In the genomic region with DNA sequence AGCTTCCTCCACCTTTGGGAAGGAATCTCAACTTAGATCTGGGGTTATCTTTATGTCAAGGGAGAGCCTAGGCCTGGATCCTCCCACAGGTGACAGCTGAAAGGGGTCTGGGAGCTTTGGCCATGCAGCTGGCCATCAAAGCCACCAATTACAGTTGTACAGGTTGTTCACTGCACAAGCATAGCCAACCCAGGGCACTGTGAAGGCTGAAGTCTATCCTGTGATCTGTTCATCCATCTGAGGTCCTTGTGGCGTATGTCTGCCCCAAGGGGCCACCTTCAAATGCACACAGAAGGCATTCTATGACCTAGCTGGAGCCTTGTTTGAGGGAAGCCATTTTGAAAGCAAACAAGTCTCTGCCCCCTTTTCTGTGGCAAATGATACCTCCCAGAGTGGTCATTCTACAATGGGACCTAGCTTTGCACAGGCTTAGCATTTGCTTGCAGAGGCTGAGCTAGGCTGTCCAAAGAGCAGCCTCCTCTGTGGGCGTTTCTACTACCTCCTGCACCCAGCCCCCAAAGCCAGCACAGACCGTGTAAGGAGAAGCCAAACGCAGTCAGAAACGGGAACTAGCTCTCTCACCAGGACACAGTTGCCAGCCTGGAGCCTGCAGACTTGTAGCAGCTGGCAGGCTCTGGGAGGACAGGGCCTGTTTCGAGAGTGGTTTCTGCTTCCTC, we compare ENCODE assay signal across 10 cellular contexts.
DNase-seq lines count a peak whose midpoint lies in the region; ATAC-seq and TF ChIP-seq lines count a peak whose summit lies in the region.
"Had no signal": no experiment of that assay in that cellular context is flagged by ENCODE, and none has a peak within 500 bp of the region (broad histone marks: within the 10 kb centered on the region; RNA-seq: fewer than 3 reads in every experiment).

No MANE protein-coding gene starts in this region.

- peaks cover 23% of the 10 kb centered on the region for H3K4me1 ChIP-seq in lower lobe of right lung

- peak; percentile 16 to 75 for DNase-seq in NCI-H524 (lab: John Stamatoyannopoulos, UW)
- no peak for DNase-seq in NCI-H524 treated with DMSO at 0.1 percent for 48 hours (lab: John Stamatoyannopoulos, UW)
- DNase-seq in anterior cingulate cortex (lab: John Stamatoyannopoulos, UW): peak in 41 of 58 donors; percentile 5 to 73 (median 34)
- peak; percentile 77 for DNase-seq in lower lobe of right lung
- DNase-seq in effector CD4-positive, alpha-beta T cell: no peak
- DNase-seq in GM13977 (ENCODE audit: low spot score): no peak
- no peak for DNase-seq in HEK293T (ENCODE audit: extremely low spot score)
- DNase-seq: 8988T, PC-3 had no signal

- POLR2A ChIA-PET in HEK293T (lab: Yijun Ruan, JAX): interaction anchor here (1.2 kb wide), 1 partner anchor 12 kb away, joined by 3 read pairs; no protein-coding TSS in a partner anchor

- H3K4me3 ChIP-seq in lower lobe of right lung: no peak overlapping the region

- intact Hi-C loops in lower lobe of right lung (cut with DNase I): no loop called here

- H3K27me3 ChIP-seq in lower lobe of right lung (ENCODE audit: low read depth): no peaks in the 10 kb centered on the region

- no peak for TF ChIP-seq CTCF in lower lobe of right lung (IDR thresholded peaks at IDR 0.05)
- TF ChIP-seq CTCF in GM13977 (IDR thresholded peaks at IDR 0.05; ENCODE audit: extremely low read depth, insufficient read depth, missing control alignments): no peak

- H3K36me3 ChIP-seq in lower lobe of right lung: no peaks in the 10 kb centered on the region

- ATAC-seq in lower lobe of right lung: peak; percentile 65 to 80
- ATAC-seq in GM18498 (IDR thresholded peaks at IDR 0.05; ENCODE audit: unreplicated experiment): no peak
- ATAC-seq: PC-3 had no signal

- H3K9me3 ChIP-seq in lower lobe of right lung: no peaks in the 10 kb centered on the region

- CTCF ChIA-PET in HEK293T (lab: Yijun Ruan, JAX): interaction anchor here (0.6 to 0.7 kb wide), 2 partner anchors 38 to 373 kb away, joined by 3 read pairs; no protein-coding TSS in a partner anchor

- H3K27ac ChIP-seq in lower lobe of right lung: peak overlapping the region; percentile 53

- in situ Hi-C loops in GM13977 (cut with MboI; ENCODE audit: low pct_unique_long_range_greater_than_20kb, low sequenced_read_pairs, unreplicated experiment): no loop called here

TF ChIP-seq in HEK293T, 16 proteins besides CTCF, POLR2A, EP300 and RAD21:
- TF ChIP-seq ZNF384 (IDR thresholded peaks at IDR 0.05) (no peak), TARDBP (IDR thresholded peaks at IDR 0.05) (no peak), HDGF (IDR thresholded peaks at IDR 0.05; ENCODE audit: borderline replicate concordance) (no peak), CTBP1 (IDR thresholded peaks at IDR 0.05; ENCODE audit: borderline replicate concordance) (no peak), NFRKB (IDR thresholded peaks at IDR 0.05) (no peak)

Comparison
In these comparisons a context has a peak if more than half of its experiments do, and no peak if none do; other contexts are left out.
1. DNase-seq: peak in NCI-H524 (2 of 2), anterior cingulate cortex (41 of 58) and lower lobe of right lung (single experiment); none in NCI-H524 treated with DMSO at 0.1 percent for 48 hours (single experiment), effector CD4-positive, alpha-beta T cell (single experiment), GM13977 (single experiment) and HEK293T (single experiment).